Comparison of ENCODE assay signal across 2 cellular contexts in genomic region chr1:211636591-211637029, GRCh38.
A peak's percentile ranks its signal among the peaks of the same experiment; 100 is the strongest.
TF ChIP-seq lines count a peak whose summit lies in the region.

No MANE protein-coding gene starts in this region.

TF ChIP-seq in SK-N-SH, 30 proteins besides CTCF, POLR2A, EP300 and RAD21:
- peak; percentile 86 for TF ChIP-seq TCF12 (IDR thresholded peaks at IDR 0.05)
- peak; percentile 90 for TF ChIP-seq NFIC (IDR thresholded peaks at IDR 0.05; ENCODE audit: borderline replicate concordance)
- peak; percentile 71 for TF ChIP-seq MAX (IDR thresholded peaks at IDR 0.05; ENCODE audit: low read depth)
- 0 out of 2 replicates have a peak, but pooled peaks have one; percentile 28 for TF ChIP-seq TEAD4 (IDR thresholded peaks at IDR 0.05; ENCODE audit: borderline replicate concordance, insufficient read depth)
- TF ChIP-seq RXRA (IDR thresholded peaks at IDR 0.05; ENCODE audit: borderline replicate concordance, low read depth), result peak; percentile 96
- peak; percentile 33; the same call in 1 of the 2 replicates for TF ChIP-seq POLR2AphosphoS5 (IDR thresholded peaks at IDR 0.05; ENCODE audit: low read depth, low read length)
- peak; percentile 62 for TF ChIP-seq JUND (IDR thresholded peaks at IDR 0.05)
- peak; percentile 77; the same call in 1 of the 2 replicates for TF ChIP-seq FOSL2 (IDR thresholded peaks at IDR 0.05; ENCODE audit: borderline replicate concordance, low read depth)
- 0 out of 2 replicates have a peak, but pooled peaks have one; percentile 16 for TF ChIP-seq REST (IDR thresholded peaks at IDR 0.05; ENCODE audit: low read depth, low read length)
- peak; percentile 83 for TF ChIP-seq PBX3 (IDR thresholded peaks at IDR 0.05)

TF ChIP-seq in liver, 16 proteins besides CTCF, POLR2A, EP300 and RAD21:
- TF ChIP-seq EGR1 (IDR thresholded peaks at IDR 0.05; ENCODE audit: low read depth in 2 of 2), result peak in 1 of 2 donors; percentile 94
- TF ChIP-seq REST (IDR thresholded peaks at IDR 0.05), result peak; percentile 58
- TF ChIP-seq HNF4G (IDR thresholded peaks at IDR 0.05), result peak; percentile 91
- TF ChIP-seq FOXA2 (IDR thresholded peaks at IDR 0.05), result peak; percentile 72
- TF ChIP-seq NR2F2 (IDR thresholded peaks at IDR 0.05), result peak; percentile 43
- TF ChIP-seq MAX (IDR thresholded peaks at IDR 0.05), result peak; percentile 90
- TF ChIP-seq JUND (IDR thresholded peaks at IDR 0.05), result peak in 1 of 2 donors; percentile 70
- peak; percentile 93 to 94 for TF ChIP-seq HNF4A (conservative IDR thresholded peaks at IDR 0.05)
- peak; percentile 49 for TF ChIP-seq ZBTB33 (IDR thresholded peaks at IDR 0.05)
- peak; percentile 89 for TF ChIP-seq SP1 (IDR thresholded peaks at IDR 0.05)
- peak; percentile 84 to 92 for TF ChIP-seq RXRA (IDR thresholded peaks at IDR 0.05)
- TF ChIP-seq FOXA1 (IDR thresholded peaks at IDR 0.05), result peak; percentile 75
- peak in 1 of 2 donors; percentile 22 for TF ChIP-seq GABPA (IDR thresholded peaks at IDR 0.05 in 1 of 2, conservative IDR thresholded peaks at IDR 0.05 in 1 of 2)
- peak; percentile 85 for TF ChIP-seq YY1 (IDR thresholded peaks at IDR 0.05)
TF ChIP-seq in liver: peak in this region for 14; not testable (repeated sequence) for 2.
